ENCODE assay signal across 1 cellular context in genomic region chr7:100966542-100967291, GRCh38.
TF ChIP-seq lines count a peak whose summit lies in the region.

No MANE protein-coding gene starts in this region.

TF ChIP-seq in SK-N-SH, 30 proteins besides CTCF, POLR2A, EP300 and RAD21 (continued from another document):
- TF ChIP-seq REST (IDR thresholded peaks at IDR 0.05; ENCODE audit: low read depth, low read length) (no peak), MAX (IDR thresholded peaks at IDR 0.05; ENCODE audit: low read depth) (no peak), ELF1 (IDR thresholded peaks at IDR 0.05) (no peak)
